ENCODE assay signal across 22 cellular contexts in the genomic region with DNA sequence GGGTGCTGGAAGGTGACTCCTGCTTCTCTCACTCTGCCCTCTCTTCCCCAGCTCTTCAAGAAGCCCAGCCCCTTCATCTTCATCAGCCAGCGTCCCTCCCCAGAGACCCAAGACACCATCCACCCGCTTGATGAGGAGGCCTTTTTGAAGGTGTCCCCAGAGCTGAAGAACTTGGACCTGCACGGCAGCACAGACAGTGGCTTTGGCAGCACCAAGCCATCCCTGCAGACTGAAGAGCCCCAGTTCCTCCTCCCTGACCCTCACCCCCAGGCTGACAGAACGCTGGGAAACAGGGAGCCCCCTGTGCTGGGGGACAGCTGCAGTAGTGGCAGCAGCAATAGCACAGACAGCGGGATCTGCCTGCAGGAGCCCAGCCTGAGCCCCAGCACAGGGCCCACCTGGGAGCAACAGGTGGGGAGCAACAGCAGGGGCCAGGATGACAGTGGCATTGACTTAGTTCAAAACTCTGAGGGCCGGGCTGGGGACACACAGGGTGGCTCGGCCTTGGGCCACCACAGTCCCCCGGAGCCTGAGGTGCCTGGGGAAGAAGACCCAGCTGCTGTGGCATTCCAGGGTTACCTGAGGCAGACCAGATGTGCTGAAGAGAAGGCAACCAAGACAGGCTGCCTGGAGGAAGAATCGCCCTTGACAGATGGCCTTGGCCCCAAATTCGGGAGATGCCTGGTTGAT. TPM values are rescaled to one million over a fixed set of nuclear protein-coding genes. Genes with fewer than 3 reads are reported as not detected.
A peak's percentile ranks its signal among the peaks of the same experiment; 100 is the strongest.
DNase-seq lines count a peak whose midpoint lies in the region; ATAC-seq, FAIRE-seq and TF ChIP-seq lines count a peak whose summit lies in the region.
"Had no signal": no experiment of that assay in that cellular context is flagged by ENCODE, and none has a peak within 500 bp of the region (broad histone marks: within the 10 kb centered on the region; RNA-seq: fewer than 3 reads in every experiment).

No MANE protein-coding gene starts in this region.

- no peak for TF ChIP-seq POLR2A in K562 (conservative IDR thresholded peaks at IDR 0.05)
- TF ChIP-seq POLR2A in testis (IDR thresholded peaks at IDR 0.05) = no peak

- peaks cover 4% of the 10 kb centered on the region for H3K9me3 Mint-ChIP-seq in activated T-cell treated with anti-CD3 and anti-CD28 coated beads, Interleukin-2, amount 50 U/mL, for 24 hours
- peaks cover 0 to 4% (median 3%) of the 10 kb centered on the region in 3 donors for H3K9me3 Mint-ChIP-seq in T-cell
- peaks cover 2% of the 10 kb centered on the region for H3K9me3 Mint-ChIP-seq in stimulated activated memory B cell treated with anti-CD40 and anti-IgM and Interleukin-4, amounts not matched to agents 10 μg/mL and 1 μg/mL and 100 μg/mL, for 72 hours

- H3K9me3 ChIP-seq in K562 (replicated peaks; ENCODE audit: control insufficient read depth, insufficient read depth, low read depth, low read length) (no peaks in the 10 kb centered on the region; the same call in 1 of the 2 replicates), mesenchymal stem cell (ENCODE audit: control insufficient read depth, low read length) (no peaks in the 10 kb centered on the region), testis (no peaks in the 10 kb centered on the region)
- H3K9me3 ChIP-seq: Caco-2, uterus had no signal

- H2BK120ac ChIP-seq in mesenchymal stem cell (ENCODE audit: low read depth, low read length) = no peak overlapping the region

- H3K4me1 ChIP-seq in K562 (replicated peaks in 1 of 2; ENCODE audit: control insufficient read depth in 2 of 2, insufficient read depth in 2 of 2, low read length in 2 of 2) (peaks cover 39 to 40% of the 10 kb centered on the region in 2 experiments), mesenchymal stem cell (ENCODE audit: control insufficient read depth, insufficient read depth, low read depth, low read length) (peaks cover 2% of the 10 kb centered on the region), testis (peaks cover 5% of the 10 kb centered on the region)
- H3K4me1 ChIP-seq: Caco-2, uterus had no signal

- in situ Hi-C loops in K562 (cut with MboI) = no loop called here

- no peak overlapping the region for H3K4me3 Mint-ChIP-seq in activated T-cell treated with anti-CD3 and anti-CD28 coated beads, Interleukin-2, amount 50 U/mL, for 24 hours
- no peak overlapping the region for H3K4me3 Mint-ChIP-seq in T-cell
- no peak overlapping the region for H3K4me3 Mint-ChIP-seq in stimulated activated memory B cell treated with anti-CD40 and anti-IgM and Interleukin-4, amounts not matched to agents 10 μg/mL and 1 μg/mL and 100 μg/mL, for 72 hours
- H3K4me3 Mint-ChIP-seq: brain, neural progenitor cell had no signal

- no peaks in the 10 kb centered on the region for H3K79me1 ChIP-seq in mesenchymal stem cell (replicated peaks; ENCODE audit: low read length, poor library complexity, severe bottlenecking)

- FAIRE-seq in K562 (lab: Jason Lieb, UNC) = no peak

- H3K4ac ChIP-seq in mesenchymal stem cell (ENCODE audit: low read depth in 1 of 2, low read length in 2 of 2) = no peak overlapping the region

- H3K27ac ChIP-seq in K562 (ENCODE audit: extremely low read depth, low read depth, low read length) (no peak overlapping the region), mesenchymal stem cell (ENCODE audit: low read length, poor library complexity, severe bottlenecking) (no peak overlapping the region), testis (no peak overlapping the region)
- H3K27ac ChIP-seq: esophagus muscularis mucosa, neural progenitor cell, uterus had no signal

- H3K4me1 Mint-ChIP-seq in activated T-cell treated with anti-CD3 and anti-CD28 coated beads, Interleukin-2, amount 50 U/mL, for 24 hours (ENCODE audit: low read depth) = peaks cover 97% of the 10 kb centered on the region
- peaks cover 86 to 97% (median 97%) of the 10 kb centered on the region in 3 donors for H3K4me1 Mint-ChIP-seq in T-cell
- H3K4me1 Mint-ChIP-seq in stimulated activated memory B cell treated with anti-CD40 and anti-IgM and Interleukin-4, amounts not matched to agents 10 μg/mL and 1 μg/mL and 100 μg/mL, for 72 hours = peaks cover 88% of the 10 kb centered on the region

- H3K79me2 ChIP-seq in K562 (ENCODE audit: control insufficient read depth, insufficient read depth, low read length) = no peaks in the 10 kb centered on the region

- H3K9me1 ChIP-seq in K562 (ENCODE audit: control insufficient read depth, insufficient read depth, low read length) = no peaks in the 10 kb centered on the region

- TF ChIP-seq CTCF in K562 (IDR thresholded peaks at IDR 0.05 in 2 of 3, conservative IDR thresholded peaks at IDR 0.05 in 1 of 3; ENCODE audit: insufficient read depth in 2 of 3, low read depth in 1 of 3, low read length in 3 of 3) (no peak), testis (IDR thresholded peaks at IDR 0.05) (no peak)

- TF ChIP-seq RAD21 in K562 (CRISPR knock-in tag; conservative IDR thresholded peaks at IDR 0.05 in 1 of 2, IDR thresholded peaks at IDR 0.05 in 1 of 2) = no peak

- H3K36me3 ChIP-seq in K562 (ENCODE audit: control insufficient read depth, insufficient read depth, low read length) = peaks cover 21% of the 10 kb centered on the region; the same call in 2 of the 3 replicates
- H3K36me3 ChIP-seq in mesenchymal stem cell (ENCODE audit: control insufficient read depth in 1 of 2, insufficient read depth in 2 of 2, low read depth in 1 of 2, low read length in 2 of 2) = no peaks in the 10 kb centered on the region
- H3K36me3 ChIP-seq in testis (ENCODE audit: low read depth, missing control alignments) = no peaks in the 10 kb centered on the region
- H3K36me3 ChIP-seq: neural progenitor cell, uterus had no signal

- no peak overlapping the region for H3K23ac ChIP-seq in mesenchymal stem cell (ENCODE audit: low read length in 2 of 2)

- CTCF ChIA-PET in T-cell (lab: Charles Lee) (interaction anchor here in 1 of 2 donors (0.6 to 1.0 kb wide), 2 partner anchors 11 to 49 kb away, joined by 3 read pairs; no protein-coding TSS in a partner anchor), K562 (lab: Yijun Ruan, JAX; ENCODE audit: low intra/inter-chr PET ratio) (no interaction called here)

- H2BK5ac ChIP-seq in mesenchymal stem cell (ENCODE audit: low read depth, low read length, poor library complexity, severe bottlenecking) = no peak overlapping the region

- no peak overlapping the region for H3K4me2 ChIP-seq in K562 (ENCODE audit: insufficient read depth, low read length)
- no peak overlapping the region for H3K4me2 ChIP-seq in mesenchymal stem cell (ENCODE audit: low read length, poor library complexity, severe bottlenecking)
- H3K4me2 ChIP-seq: neural progenitor cell had no signal

- intact Hi-C loops in K562 (cut with micrococcal nuclease) = no loop called here
- intact Hi-C loops in testis (cut with DNase I; ENCODE audit: low total_unique reads) = no loop called here

- H4K91ac ChIP-seq in mesenchymal stem cell (ENCODE audit: low read length) = no peak overlapping the region

- no peak overlapping the region for H2BK12ac ChIP-seq in mesenchymal stem cell (ENCODE audit: low read length in 2 of 2)

- no peaks in the 10 kb centered on the region for H3K27me3 Mint-ChIP-seq in activated T-cell treated with anti-CD3 and anti-CD28 coated beads, Interleukin-2, amount 50 U/mL, for 24 hours
- no peaks in the 10 kb centered on the region for H3K27me3 Mint-ChIP-seq in T-cell
- no peaks in the 10 kb centered on the region for H3K27me3 Mint-ChIP-seq in stimulated activated memory B cell treated with anti-CD40 and anti-IgM and Interleukin-4, amounts not matched to agents 10 μg/mL and 1 μg/mL and 100 μg/mL, for 72 hours

- 68% methylated on average over 8 of the region's 10 CpGs for WGBS in K562 (ENCODE audit: insufficient coverage, low coverage, missing lambda C conversion rate)
- WGBS in mesenchymal stem cell = 79% methylated on average over 10 of the region's 10 CpGs
- 76 to 92% methylated on average over 6 to 10 of the region's 10 CpGs for WGBS in testis, 2 donors

- H4K8ac ChIP-seq in mesenchymal stem cell (ENCODE audit: low read length) = no peak overlapping the region

- no peak for DNase-seq in activated T-cell treated with anti-CD3 and anti-CD28 coated beads, Interleukin-2, amount 50 U/mL, for 24 hours
- DNase-seq in activated T-cell treated with anti-CD3 and anti-CD28 coated beads for 4 hours = no peak
- peak in 1 of 34 experiments; percentile 5 for DNase-seq in T-cell
- no peak for DNase-seq in K562 (ENCODE audit: extremely low read depth in 1 of 4, low spot score in 3 of 4)
- no peak for DNase-seq in mesenchymal stem cell
- no peak for DNase-seq in SK-N-DZ (ENCODE audit: low spot score)
- no peak for DNase-seq in testis
- DNase-seq: activated CD4-positive, alpha-beta T cell treated with anti-CD3 and anti-CD28 coated beads for 1 hour; activated naive CD4-positive, alpha-beta T cell; NCI-H187; stimulated activated CD4-positive, alpha-beta T cell treated with anti-CD3 and anti-CD28 coated beads, Interleukin-12 subunit alpha, Interleukin-12 subunit beta, amount 100 ng/mL, for 4 hours; stomach; T-helper 9 cell had no signal

- H3K36me3 Mint-ChIP-seq in activated T-cell treated with anti-CD3 and anti-CD28 coated beads, Interleukin-2, amount 50 U/mL, for 24 hours (ENCODE audit: low read depth) = peaks cover 86% of the 10 kb centered on the region
- peaks cover 66% of the 10 kb centered on the region for H3K36me3 Mint-ChIP-seq in T-cell
- peaks cover 64% of the 10 kb centered on the region for H3K36me3 Mint-ChIP-seq in stimulated activated memory B cell treated with anti-CD40 and anti-IgM and Interleukin-4, amounts not matched to agents 10 μg/mL and 1 μg/mL and 100 μg/mL, for 72 hours
- H3K36me3 Mint-ChIP-seq: neural progenitor cell had no signal

- no TSS peak for BruUV-seq in K562 (replicated peaks; lab: Mats Ljungman, UMichigan)

- H3K4me3 ChIP-seq in K562 (no peak overlapping the region), mesenchymal stem cell (ENCODE audit: insufficient read depth in 1 of 2, low read depth in 1 of 2, low read length in 2 of 2) (no peak overlapping the region), testis (no peak overlapping the region)
- H3K4me3 ChIP-seq: esophagus muscularis mucosa, lung, neural progenitor cell, stomach, uterus had no signal

- H3K27me3 ChIP-seq in K562 (ENCODE audit: control insufficient read depth in 2 of 2, insufficient read depth in 2 of 2, low read length in 2 of 2) (no peaks in the 10 kb centered on the region), mesenchymal stem cell (ENCODE audit: control insufficient read depth in 1 of 2, insufficient read depth in 1 of 2, low read length in 2 of 2) (peaks cover 11 to 24% of the 10 kb centered on the region in 2 experiments), testis (no peaks in the 10 kb centered on the region)
- H3K27me3 ChIP-seq: esophagus muscularis mucosa, stomach, uterus had no signal

- no peak for TF ChIP-seq EP300 in K562 (IDR thresholded peaks at IDR 0.05; ENCODE audit: low read length)

- no peak for ATAC-seq in T-cell (replicated peaks in 1 of 4)
- ATAC-seq in K562 = no peak
- ATAC-seq in stimulated activated memory B cell treated with anti-CD40 and anti-IgM and Interleukin-4, amounts not matched to agents 10 μg/mL and 1 μg/mL and 100 μg/mL, for 72 hours = no peak
- ATAC-seq: HCT116 had no signal

- H2AFZ ChIP-seq in K562 (ENCODE audit: low read depth, low read length) (no peak overlapping the region), mesenchymal stem cell (ENCODE audit: low read depth, low read length) (no peak overlapping the region)
- H2AFZ ChIP-seq: neural progenitor cell had no signal

- H3K27ac Mint-ChIP-seq in activated T-cell treated with anti-CD3 and anti-CD28 coated beads, Interleukin-2, amount 50 U/mL, for 24 hours = peak overlapping the region; percentile 94
- H3K27ac Mint-ChIP-seq in T-cell = peak overlapping the region; percentile 99 to 100
- H3K27ac Mint-ChIP-seq in stimulated activated memory B cell treated with anti-CD40 and anti-IgM and Interleukin-4, amounts not matched to agents 10 μg/mL and 1 μg/mL and 100 μg/mL, for 72 hours = peak overlapping the region; percentile 98
- H3K27ac Mint-ChIP-seq: brain, neural progenitor cell had no signal

- H3K14ac ChIP-seq in mesenchymal stem cell (ENCODE audit: low read length in 2 of 2) = no peak overlapping the region

- H3K9ac ChIP-seq in K562 (ENCODE audit: insufficient read depth in 1 of 2, low read depth in 2 of 2, low read length in 2 of 2) = peak overlapping the region in 1 of 2 experiments; percentile 66; a peak in 1 of 4 replicates
- H3K9ac ChIP-seq in mesenchymal stem cell (ENCODE audit: low read length) = no peak overlapping the region
- H3K9ac ChIP-seq: neural progenitor cell had no signal

- H3K18ac ChIP-seq in mesenchymal stem cell (ENCODE audit: low read depth in 1 of 2, low read length in 2 of 2) = no peak overlapping the region

- no peaks in the 10 kb centered on the region for H4K20me1 ChIP-seq in K562 (replicated peaks; ENCODE audit: control insufficient read depth, insufficient read depth, low read length)

- H2BK15ac ChIP-seq in mesenchymal stem cell (ENCODE audit: low read depth, poor library complexity, severe bottlenecking) = no peak overlapping the region

- POLR2A ChIA-PET in T-cell (lab: Charles Lee) (no interaction called here), K562 (lab: Yijun Ruan, JAX) (interaction anchor here (0.7 to 1.0 kb wide), 4 partner anchors 9 to 25 kb away, joined by 3 to 5 read pairs (median 4); no protein-coding TSS in a partner anchor)

- no peak overlapping the region for H2AK5ac ChIP-seq in mesenchymal stem cell (ENCODE audit: low read length, severe bottlenecking)

RNA-seq across cellular contexts. Expression of a gene that starts 12.6 kb away (rescaled TPM):
- 100 to 1,000 TPM; 195 to 450 (median 375) TPM for total RNA-seq in T-cell
- total RNA-seq in K562 (2011; cell fraction: chromatin; rRNA removed; ENCODE audit: low replicate concordance) = 33.8 and 58.3 TPM in 2 replicates
- total RNA-seq in K562 (2011; cell fraction: nucleolus; rRNA removed) = 34.2 and 42.5 TPM in 2 replicates
- 41.9 and 43.4 TPM in 2 replicates for total RNA-seq in K562 (2011; cell fraction: nucleoplasm; rRNA removed)
- 2.9 and 3.5 TPM in 2 replicates for total RNA-seq in K562 (2014; rRNA removed)
- total RNA-seq in K562 (2014; rRNA removed; fragmentation: Illumina TruSeq; extraction: Trizol) = 2.0 and 2.9 TPM in 2 replicates
- total RNA-seq in K562 (2015; rRNA removed; fragmentation: Illumina TruSeq; extraction: Trizol) = 1.4 and 2.1 TPM in 2 replicates
- total RNA-seq in K562 (2021) = 4.6 and 4.9 TPM in 2 replicates
- polyA plus RNA-seq in K562 (2011; rRNA removed) = 15.4 and 17.3 TPM in 2 replicates
- polyA plus RNA-seq in K562 (2011; cell fraction: cytosol; rRNA removed) = 9.1 and 23.9 TPM in 2 replicates
- 18.2 and 38.1 TPM in 2 replicates for polyA plus RNA-seq in K562 (2011; cell fraction: nucleus; rRNA removed)
- polyA plus RNA-seq in K562 (2012) = 3.8 and 12.5 TPM in 2 replicates
- 4.0 and 4.5 TPM in 2 replicates for polyA plus RNA-seq in K562 (2014; fragmentation: Illumina TruSeq; extraction: Trizol)
- under 1 TPM; 0.17 to 0.48 TPM for polyA plus RNA-seq in K562 (2014; fragmentation: Nextera tagmentation; extraction: Ambion mirVana)
- 2.7 and 3.6 TPM in 2 replicates for polyA plus RNA-seq in K562 (2014; rRNA removed)
- polyA minus RNA-seq in K562 (2011; rRNA and poly(A)+ RNA removed) = 19.8 and 20.3 TPM in 2 replicates
- 7.5 and 11.4 TPM in 2 replicates for polyA minus RNA-seq in K562 (2011; cell fraction: cytosol; rRNA and poly(A)+ RNA removed)
- polyA minus RNA-seq in K562 (2011; cell fraction: nucleus; rRNA and poly(A)+ RNA removed) = 24.1 and 28.3 TPM in 2 replicates
- polyA plus RNA-seq in mesenchymal stem cell (2013, experiment 1 of 2) = 0.07 TPM
- polyA plus RNA-seq in mesenchymal stem cell (2013, experiment 2 of 2) = 0.08 TPM
- polyA plus RNA-seq in SK-N-DZ (2014; cell fraction: cytosol; rRNA removed) = not detected in 2 replicates
- polyA plus RNA-seq in SK-N-DZ (2014; cell fraction: nucleus; rRNA removed) = not detected in 2 replicates
- total RNA-seq in testis = 1 to 10 TPM; 3.6 to 7.6 TPM
- polyA plus RNA-seq in testis (ENCODE audit: insufficient read depth, low read depth, low replicate concordance) = 12.8 TPM
- total RNA-seq: MCF 10A had no signal
